8 cellular contexts compared by ENCODE assay signal in genomic region chr17:80720624-80721577, GRCh38.
DNase-seq lines count a peak whose midpoint lies in the region; ATAC-seq and TF ChIP-seq lines count a peak whose summit lies in the region.

No MANE protein-coding gene starts in this region.

- no peaks in the 10 kb centered on the region for H3K27me3 ChIP-seq in lower lobe of right lung (ENCODE audit: low read depth)
- no peaks in the 10 kb centered on the region for H3K27me3 ChIP-seq in thyroid gland

- peak; percentile 11 for DNase-seq in NCI-H1694 treated with DMSO at 0.1 percent for 48 hours (lab: John Stamatoyannopoulos, UW)
- no peak for DNase-seq in NCI-H1694 (lab: John Stamatoyannopoulos, UW)
- peak; percentile 70 for DNase-seq in activated effector memory CD4-positive, alpha-beta T cell treated with Interleukin-2 at 50 U/mL for 16 hours
- no peak for DNase-seq in lower lobe of right lung
- DNase-seq in thyroid gland, result peak; percentile 10 to 13
- no peak for DNase-seq in GM20000 (ENCODE audit: low spot score)
- no peak for DNase-seq in D341Med (ENCODE audit: low spot score)

- H3K4me1 ChIP-seq in lower lobe of right lung (no peaks in the 10 kb centered on the region), thyroid gland (peaks cover 0 to 4% of the 10 kb centered on the region in 2 donors)

- intact Hi-C loops in lower lobe of right lung (cut with DNase I) (no loop called here), thyroid gland (cut with DNase I) (no loop called here)

- H3K36me3 ChIP-seq in lower lobe of right lung (no peaks in the 10 kb centered on the region), thyroid gland (no peaks in the 10 kb centered on the region)

- H3K27ac ChIP-seq in lower lobe of right lung (no peak overlapping the region), thyroid gland (no peak overlapping the region)

- no peaks in the 10 kb centered on the region for H3K9me3 ChIP-seq in lower lobe of right lung
- H3K9me3 ChIP-seq in thyroid gland, result no peaks in the 10 kb centered on the region

- no peak for TF ChIP-seq CTCF in lower lobe of right lung (IDR thresholded peaks at IDR 0.05)
- no peak for TF ChIP-seq CTCF in thyroid gland (IDR thresholded peaks at IDR 0.05)
- TF ChIP-seq CTCF in GM20000 (IDR thresholded peaks at IDR 0.05; ENCODE audit: extremely low read depth, missing control alignments), result no peak

- no peak overlapping the region for H3K4me3 ChIP-seq in lower lobe of right lung
- no peak overlapping the region for H3K4me3 ChIP-seq in thyroid gland (replicated peaks in 1 of 3)

- WGBS in thyroid gland, 2 donors, result 79 to 80% methylated on average over 32 to 34 of the region's 35 CpGs

- ATAC-seq in lower lobe of right lung (peak; percentile 18 to 43), GM21390 (IDR thresholded peaks at IDR 0.05; ENCODE audit: unreplicated experiment) (no peak)

- no peak for TF ChIP-seq POLR2A in thyroid gland (IDR thresholded peaks at IDR 0.05)

Comparison
In these comparisons a context has a peak if more than half of its experiments do, and no peak if none do; other contexts are left out.
1. DNase-seq: peak in NCI-H1694 treated with DMSO at 0.1 percent for 48 hours (single experiment), activated effector memory CD4-positive, alpha-beta T cell treated with Interleukin-2 at 50 U/mL for 16 hours (single experiment) and thyroid gland (2 of 2); none in NCI-H1694 (single experiment), lower lobe of right lung (single experiment), GM20000 (single experiment) and D341Med (single experiment).